Comparison of ENCODE assay signal across 1 cellular context in genomic region chr11:119626197-119626909, GRCh38.
TF ChIP-seq lines count a peak whose summit lies in the region.

No MANE protein-coding gene starts in this region.

TF ChIP-seq in H1, 55 proteins besides CTCF, POLR2A, EP300 and RAD21:
- TF ChIP-seq JUN (IDR thresholded peaks at IDR 0.05; ENCODE audit: low read depth, low read length) (no peak), EGR1 (IDR thresholded peaks at IDR 0.05; ENCODE audit: borderline replicate concordance, low read depth, low read length) (no peak), SRF (IDR thresholded peaks at IDR 0.05; ENCODE audit: low read depth, low read length) (no peak), CBX8 (IDR thresholded peaks at IDR 0.05; ENCODE audit: borderline replicate concordance, low read depth, low read length) (no peak), NANOG (IDR thresholded peaks at IDR 0.05; ENCODE audit: insufficient read depth, low read depth, low read length, poor library complexity, severe bottlenecking) (no peak), CHD1 (IDR thresholded peaks at IDR 0.05; ENCODE audit: low read depth, low read length) (no peak), KDM1A (IDR thresholded peaks at IDR 0.05; ENCODE audit: borderline replicate concordance, low read length) (peak; percentile 82)
